In genomic region chr17:72691601-72692000, GRCh38 we compare ENCODE assay signal across 20 cellular contexts.
A peak's percentile ranks its signal among the peaks of the same experiment; 100 is the strongest.
DNase-seq lines count a peak whose midpoint lies in the region; ATAC-seq and TF ChIP-seq lines count a peak whose summit lies in the region.
"Had no signal": no experiment of that assay in that cellular context is flagged by ENCODE, and none has a peak within 500 bp of the region (broad histone marks: within the 10 kb centered on the region; RNA-seq: fewer than 3 reads in every experiment).

No MANE protein-coding gene starts in this region.

- no peak for ATAC-seq in GM21717 (IDR thresholded peaks at IDR 0.05; ENCODE audit: unreplicated experiment)
- ATAC-seq: activated T-cell treated with anti-CD3 and anti-CD28 coated beads, Interleukin-2, amount 50 U/mL, for 72 hours; HCT116; natural killer cell treated with Interleukin-12 subunit alpha and Interleukin-12 subunit beta and Interleukin-15 and Interleukin-18, amount 100 ng/mL, for 72 hours had no signal

- H3K4me3 ChIP-seq in MG63: no peak overlapping the region
- no peak overlapping the region for H3K4me3 ChIP-seq in skeletal muscle satellite cell (ENCODE audit: low read length)
- H3K4me3 ChIP-seq: skin epidermis had no signal

- H3K36me3 ChIP-seq in MG63 (no peaks in the 10 kb centered on the region), skeletal muscle satellite cell (ENCODE audit: insufficient read depth, low read length) (no peaks in the 10 kb centered on the region)

- H3K27me3 ChIP-seq in MG63: no peaks in the 10 kb centered on the region
- H3K27me3 ChIP-seq in skeletal muscle satellite cell (ENCODE audit: control insufficient read depth, insufficient read depth, low read length): no peaks in the 10 kb centered on the region

- no peaks in the 10 kb centered on the region for H3K36me3 Mint-ChIP-seq in chondrocyte (ENCODE audit: low read depth)
- H3K36me3 Mint-ChIP-seq: activated naive CD8-positive, alpha-beta T cell treated with anti-CD3 and anti-CD28 coated beads, Interleukin-2, amount 10 ng/mL, durations not matched to agents 7 days and 5 days; natural killer cell treated with Interleukin-12 subunit alpha and Interleukin-12 subunit beta and Interleukin-15 and Interleukin-18, amount 100 ng/mL, for 72 hours had no signal

- H3K4me1 ChIP-seq in skeletal muscle satellite cell (ENCODE audit: control insufficient read depth, insufficient read depth, low read length): peaks cover 22% of the 10 kb centered on the region

- peak overlapping the region; percentile 7 for H3K9ac ChIP-seq in skeletal muscle satellite cell (ENCODE audit: low read depth, low read length)

- peak overlapping the region; percentile 88 for H3K27ac Mint-ChIP-seq in chondrocyte (ENCODE audit: unreplicated experiment)
- H3K27ac Mint-ChIP-seq: activated naive CD8-positive, alpha-beta T cell treated with anti-CD3 and anti-CD28 coated beads, Interleukin-2, amount 10 ng/mL, durations not matched to agents 7 days and 5 days; activated T-cell treated with anti-CD3 and anti-CD28 coated beads, Interleukin-2, amount 50 U/mL, for 72 hours; CD4-positive, alpha-beta T cell; natural killer cell treated with Interleukin-12 subunit alpha and Interleukin-12 subunit beta and Interleukin-15 and Interleukin-18, amount 100 ng/mL, for 72 hours had no signal

- peak overlapping the region; percentile 46 for H3K4me2 ChIP-seq in skeletal muscle satellite cell (ENCODE audit: low read length)

- no peaks in the 10 kb centered on the region for H3K9me3 Mint-ChIP-seq in chondrocyte (ENCODE audit: low read depth)
- H3K9me3 Mint-ChIP-seq: activated naive CD8-positive, alpha-beta T cell treated with anti-CD3 and anti-CD28 coated beads, Interleukin-2, amount 10 ng/mL, durations not matched to agents 7 days and 5 days; activated T-cell treated with anti-CD3 and anti-CD28 coated beads, Interleukin-2, amount 50 U/mL, for 72 hours; CD4-positive, alpha-beta T cell; natural killer cell treated with Interleukin-12 subunit alpha and Interleukin-12 subunit beta and Interleukin-15 and Interleukin-18, amount 100 ng/mL, for 72 hours had no signal

- no peaks in the 10 kb centered on the region for H3K27me3 Mint-ChIP-seq in chondrocyte (ENCODE audit: low read depth)
- H3K27me3 Mint-ChIP-seq: activated naive CD8-positive, alpha-beta T cell treated with anti-CD3 and anti-CD28 coated beads, Interleukin-2, amount 10 ng/mL, durations not matched to agents 7 days and 5 days; CD4-positive, alpha-beta T cell; natural killer cell treated with Interleukin-12 subunit alpha and Interleukin-12 subunit beta and Interleukin-15 and Interleukin-18, amount 100 ng/mL, for 72 hours had no signal

- H3K4me3 Mint-ChIP-seq in chondrocyte (ENCODE audit: unreplicated experiment): no peak overlapping the region
- H3K4me3 Mint-ChIP-seq: activated naive CD8-positive, alpha-beta T cell treated with anti-CD3 and anti-CD28 coated beads, Interleukin-2, amount 10 ng/mL, durations not matched to agents 7 days and 5 days; activated T-cell treated with anti-CD3 and anti-CD28 coated beads, Interleukin-2, amount 50 U/mL, for 72 hours; CD4-positive, alpha-beta T cell; natural killer cell treated with Interleukin-12 subunit alpha and Interleukin-12 subunit beta and Interleukin-15 and Interleukin-18, amount 100 ng/mL, for 72 hours had no signal

- DNase-seq in ELR (ENCODE audit: low read depth) (peak; percentile 88), MG63 (peak; percentile 66), chondrocyte (ENCODE audit: low spot score) (no peak), NCI-H524 (lab: John Stamatoyannopoulos, UW) (no peak), activated T-cell treated with anti-CD3 and anti-CD28 coated beads for 4 hours (no peak)
- DNase-seq: activated CD4-positive, CD25-positive, alpha-beta regulatory T cell; activated naive CD8-positive, alpha-beta T cell treated with anti-CD3 and anti-CD28 coated beads, Interleukin-2, amount 10 ng/mL, durations not matched to agents 7 days and 5 days; activated T-cell treated with anti-CD3 and anti-CD28 coated beads, Interleukin-2, amount 50 U/mL, for 72 hours; CD4-positive, alpha-beta T cell; Kasumi-1; mesenchymal stem cell; NCI-H1417 treated with DMSO at 0.1 percent for 48 hours; NCI-H526 treated with DMSO at 0.1 percent for 48 hours; stimulated activated CD8-positive, alpha-beta memory T cell treated with anti-CD3 and anti-CD28 coated beads, Interleukin-4, amount 100 ng/mL, for 48 hours; T-helper 2 cell had no signal

- TF ChIP-seq CTCF in chondrocyte (IDR thresholded peaks at IDR 0.05): no peak

- no peaks in the 10 kb centered on the region for H3K9me3 ChIP-seq in MG63
- no peaks in the 10 kb centered on the region for H3K9me3 ChIP-seq in skeletal muscle satellite cell (replicated peaks; ENCODE audit: low read length)

- peaks cover 28% of the 10 kb centered on the region for H3K4me1 Mint-ChIP-seq in chondrocyte (ENCODE audit: low read depth)
- H3K4me1 Mint-ChIP-seq: activated naive CD8-positive, alpha-beta T cell treated with anti-CD3 and anti-CD28 coated beads, Interleukin-2, amount 10 ng/mL, durations not matched to agents 7 days and 5 days had no signal

Comparison
In these comparisons a context has a peak if more than half of its experiments do, and no peak if none do; other contexts are left out.
1. DNase-seq: peak in ELR (single experiment) and MG63 (single experiment); none in chondrocyte (single experiment), NCI-H524 (0 of 2) and activated T-cell treated with anti-CD3 and anti-CD28 coated beads for 4 hours (single experiment).